Comparison of ENCODE assay signal across 29 cellular contexts in genomic region chr17:59129814-59130213, GRCh38.
"Had no signal": no experiment of that assay in that cellular context is flagged by ENCODE, and none has a peak within 500 bp of the region (broad histone marks: within the 10 kb centered on the region; RNA-seq: fewer than 3 reads in every experiment).

No MANE protein-coding gene starts in this region.

- H3K36me3 ChIP-seq: thoracic aorta, thyroid gland, transverse colon, uterus had no signal

- H3K27ac Mint-ChIP-seq: stimulated activated effector memory CD8-positive, alpha-beta T cell treated with anti-CD3 and anti-CD28 coated beads, Interleukin-12 subunit alpha, Interleukin-12 subunit beta, amount 100 ng/mL, for 72 hours; stimulated activated memory B cell treated with anti-CD40 and anti-IgM and Interleukin-4, amounts not matched to agents 10 μg/mL and 1 μg/mL and 100 μg/mL, for 72 hours; stimulated activated naive B cell treated with anti-CD40 and anti-IgM and Interleukin-4, amounts not matched to agents 10 μg/mL and 1 μg/mL and 100 μg/mL, for 72 hours; stimulated activated naive CD8-positive, alpha-beta T cell treated with anti-CD3 and anti-CD28 coated beads, Interleukin-15, amount 100 ng/mL, for 72 hours; stimulated activated naive CD8-positive, alpha-beta T cell treated with anti-CD3 and anti-CD28 coated beads, Interleukin-15, Interleukin-2, amounts not matched to agents 100 ng/mL and 50 ng/mL, for 24 hours; type B pancreatic cell had no signal

- H3K4me1 Mint-ChIP-seq: stimulated activated effector memory CD8-positive, alpha-beta T cell treated with anti-CD3 and anti-CD28 coated beads, Interleukin-12 subunit alpha, Interleukin-12 subunit beta, amount 100 ng/mL, for 72 hours; stimulated activated naive B cell treated with anti-CD40 and anti-IgM and Interleukin-4, amounts not matched to agents 10 μg/mL and 1 μg/mL and 100 μg/mL, for 72 hours; stimulated activated naive CD8-positive, alpha-beta T cell treated with anti-CD3 and anti-CD28 coated beads, Interleukin-15, amount 100 ng/mL, for 72 hours had no signal

- H3K9me3 Mint-ChIP-seq: stimulated activated effector memory CD8-positive, alpha-beta T cell treated with anti-CD3 and anti-CD28 coated beads, Interleukin-12 subunit alpha, Interleukin-12 subunit beta, amount 100 ng/mL, for 72 hours; stimulated activated memory B cell treated with anti-CD40 and anti-IgM and Interleukin-4, amounts not matched to agents 10 μg/mL and 1 μg/mL and 100 μg/mL, for 72 hours; stimulated activated naive B cell treated with anti-CD40 and anti-IgM and Interleukin-4, amounts not matched to agents 10 μg/mL and 1 μg/mL and 100 μg/mL, for 72 hours; stimulated activated naive CD8-positive, alpha-beta T cell treated with anti-CD3 and anti-CD28 coated beads, Interleukin-15, amount 100 ng/mL, for 72 hours; stimulated activated naive CD8-positive, alpha-beta T cell treated with anti-CD3 and anti-CD28 coated beads, Interleukin-15, Interleukin-2, amounts not matched to agents 100 ng/mL and 50 ng/mL, for 24 hours; type B pancreatic cell had no signal

- FAIRE-seq: urothelium cell line had no signal

- H3K9me3 ChIP-seq: stomach, suprapubic skin, testis, thoracic aorta, thyroid gland, tibial artery, tibial nerve, transverse colon, upper lobe of left lung, upper lobe of right lung, uterus, vagina had no signal

- H3K27me3 Mint-ChIP-seq: stimulated activated memory B cell treated with anti-CD40 and anti-IgM and Interleukin-4, amounts not matched to agents 10 μg/mL and 1 μg/mL and 100 μg/mL, for 72 hours; stimulated activated naive B cell treated with anti-CD40 and anti-IgM and Interleukin-4, amounts not matched to agents 10 μg/mL and 1 μg/mL and 100 μg/mL, for 72 hours; stimulated activated naive CD8-positive, alpha-beta T cell treated with anti-CD3 and anti-CD28 coated beads, Interleukin-15, amount 100 ng/mL, for 72 hours; stimulated activated naive CD8-positive, alpha-beta T cell treated with anti-CD3 and anti-CD28 coated beads, Interleukin-15, Interleukin-2, amounts not matched to agents 100 ng/mL and 50 ng/mL, for 24 hours; type B pancreatic cell had no signal

- H3K27ac ChIP-seq: stomach, suprapubic skin, testis, thoracic aorta, thyroid gland, tibial artery, tibial nerve, transverse colon, upper lobe of left lung, upper lobe of right lung, uterus, vagina had no signal

- H3K4me1 ChIP-seq: stomach, suprapubic skin, testis, thyroid gland, tibial artery, tibial nerve, transverse colon, upper lobe of left lung, upper lobe of right lung, uterus, vagina had no signal

- H3K27me3 ChIP-seq: stomach, suprapubic skin, testis, thyroid gland, tibial artery, tibial nerve, transverse colon, upper lobe of left lung, upper lobe of right lung, uterus, vagina had no signal

- H3K4me3 ChIP-seq: stomach, suprapubic skin, testis, thoracic aorta, thyroid gland, tibial artery, tibial nerve, transverse colon, upper lobe of left lung, upper lobe of right lung, uterus, vagina had no signal

- DNase-seq: stimulated activated CD4-positive, alpha-beta T cell treated with anti-CD3 and anti-CD28 coated beads, Interleukin-2, amount 100 ng/mL, for 48 hours; stimulated activated CD4-positive, alpha-beta T cell treated with anti-CD3 and anti-CD28 coated beads, Interleukin-4, amount 100 ng/mL, for 1 hour; stimulated activated CD4-positive, alpha-beta T cell treated with anti-CD3 and anti-CD28 coated beads, Interleukin-4, amount 100 ng/mL, for 24 hours; stimulated activated CD4-positive, alpha-beta T cell treated with anti-CD3 and anti-CD28 coated beads, Interleukin-4, amount 100 ng/mL, for 4 hours; stimulated activated CD8-positive, alpha-beta memory T cell treated with anti-CD3 and anti-CD28 coated beads, Interleukin-4, amount 100 ng/mL, for 48 hours; stimulated activated naive B cell treated with anti-CD40 and anti-IgM and Interleukin-4, amounts not matched to agents 10 μg/mL and 1 μg/mL and 100 μg/mL, for 72 hours; stimulated activated naive CD4-positive, alpha-beta T cell; stimulated activated naive CD4-positive, alpha-beta T cell treated with Interleukin-2 at 50 U/mL for 16 hours; stimulated activated naive CD8-positive, alpha-beta T cell treated with anti-CD3 and anti-CD28 coated beads, Interleukin-15, amount 100 ng/mL, for 72 hours; stimulated activated naive CD8-positive, alpha-beta T cell treated with anti-CD3 and anti-CD28 coated beads, Interleukin-15, Interleukin-2, amounts not matched to agents 100 U/mL and 50 U/mL, for 24 hours; stomach; substantia nigra; testis; thyroid gland; tibial artery; transverse colon; trophoblast cell; upper lobe of left lung; upper lobe of right lung; uterus had no signal

- H3K4me3 Mint-ChIP-seq: stimulated activated effector memory CD8-positive, alpha-beta T cell treated with anti-CD3 and anti-CD28 coated beads, Interleukin-12 subunit alpha, Interleukin-12 subunit beta, amount 100 ng/mL, for 72 hours; stimulated activated memory B cell treated with anti-CD40 and anti-IgM and Interleukin-4, amounts not matched to agents 10 μg/mL and 1 μg/mL and 100 μg/mL, for 72 hours; stimulated activated naive B cell treated with anti-CD40 and anti-IgM and Interleukin-4, amounts not matched to agents 10 μg/mL and 1 μg/mL and 100 μg/mL, for 72 hours; stimulated activated naive CD8-positive, alpha-beta T cell treated with anti-CD3 and anti-CD28 coated beads, Interleukin-15, amount 100 ng/mL, for 72 hours; stimulated activated naive CD8-positive, alpha-beta T cell treated with anti-CD3 and anti-CD28 coated beads, Interleukin-15, Interleukin-2, amounts not matched to agents 100 ng/mL and 50 ng/mL, for 24 hours; type B pancreatic cell had no signal

- ATAC-seq: stimulated activated effector memory CD8-positive, alpha-beta T cell treated with anti-CD3 and anti-CD28 coated beads, Interleukin-12 subunit alpha, Interleukin-12 subunit beta, amount 100 ng/mL, for 72 hours; stimulated activated memory B cell treated with anti-CD40 and anti-IgM and Interleukin-4, amounts not matched to agents 10 μg/mL and 1 μg/mL and 100 μg/mL, for 72 hours; stimulated activated naive B cell treated with anti-CD40 and anti-IgM and Interleukin-4, amounts not matched to agents 10 μg/mL and 1 μg/mL and 100 μg/mL, for 72 hours; stimulated activated naive CD8-positive, alpha-beta T cell treated with anti-CD3 and anti-CD28 coated beads, Interleukin-15, amount 100 ng/mL, for 72 hours; stimulated activated naive CD8-positive, alpha-beta T cell treated with anti-CD3 and anti-CD28 coated beads, Interleukin-15, Interleukin-2, amounts not matched to agents 100 U/mL and 50 U/mL, for 24 hours; upper lobe of right lung had no signal
